1 cellular context compared by ENCODE assay signal in genomic region chr3:171088984-171089754, GRCh38.
TF ChIP-seq lines count a peak whose summit lies in the region.

No MANE protein-coding gene starts in this region.

TF ChIP-seq in liver, 16 proteins besides CTCF, POLR2A, EP300 and RAD21 (continued from another document):
- TF ChIP-seq TAF1 (conservative IDR thresholded peaks at IDR 0.05) (no peak), MAX (IDR thresholded peaks at IDR 0.05) (no peak), FOXA2 (IDR thresholded peaks at IDR 0.05) (no peak), EGR1 (IDR thresholded peaks at IDR 0.05; ENCODE audit: low read depth in 2 of 2) (no peak), FOXA1 (IDR thresholded peaks at IDR 0.05) (no peak)
